ENCODE assay signal across 12 cellular contexts in the genomic region with DNA sequence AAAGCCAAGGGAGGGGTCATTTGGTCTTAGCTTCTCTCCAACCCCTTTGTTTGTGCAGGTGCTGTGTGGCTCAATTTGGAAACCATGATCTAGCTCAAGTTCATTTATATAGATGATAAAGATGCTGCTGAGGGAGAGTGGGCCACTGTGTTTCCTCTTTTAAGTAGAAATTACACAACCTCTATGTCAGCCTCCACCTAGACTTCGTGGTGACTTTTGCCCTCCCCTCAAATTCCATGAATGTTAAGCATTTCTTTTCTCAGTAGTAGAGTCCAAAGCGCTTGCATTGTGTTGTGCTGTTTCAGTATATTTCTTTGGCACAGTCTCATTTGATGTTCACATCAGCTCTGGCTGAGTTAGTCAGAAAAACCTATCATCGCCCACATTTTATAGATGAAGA.
DNase-seq lines count a peak whose midpoint lies in the region; ATAC-seq lines count a peak whose summit lies in the region.
"Had no signal": no experiment of that assay in that cellular context is flagged by ENCODE, and none has a peak within 500 bp of the region (broad histone marks: within the 10 kb centered on the region; RNA-seq: fewer than 3 reads in every experiment).

No MANE protein-coding gene starts in this region.

- ATAC-seq in activated CD4-positive, alpha-beta T cell treated with anti-CD3 and anti-CD28 coated beads for 36 hours: no peak
- ATAC-seq in central memory CD8-positive, alpha-beta T cell (replicated peaks; ENCODE audit: extremely low read depth, poor library complexity, severe bottlenecking): no peak
- no peak for ATAC-seq in HG02981 (IDR thresholded peaks at IDR 0.05; ENCODE audit: unreplicated experiment)

- no peak overlapping the region for H3K4me3 Mint-ChIP-seq in activated CD4-positive, alpha-beta T cell treated with anti-CD3 and anti-CD28 coated beads, Interleukin-2, amount 10 ng/mL, durations not matched to agents 7 days and 5 days
- no peak overlapping the region for H3K4me3 Mint-ChIP-seq in activated CD4-positive, alpha-beta T cell treated with anti-CD3 and anti-CD28 coated beads for 36 hours
- H3K4me3 Mint-ChIP-seq in central memory CD8-positive, alpha-beta T cell: no peak overlapping the region
- H3K4me3 Mint-ChIP-seq: B cell, nephron progenitor cell had no signal

- H3K4me3 ChIP-seq in skeletal muscle cell (ENCODE audit: low read depth, low read length): no peak overlapping the region
- H3K4me3 ChIP-seq: HAP-1 had no signal

- CTCF ChIA-PET in activated CD4-positive, alpha-beta T cell treated with anti-CD3 and anti-CD28 coated beads, Interleukin-2, amount 10 ng/mL, durations not matched to agents 7 days and 5 days (lab: Charles Lee): interaction anchor here (0.6 to 1.3 kb wide), 5 partner anchors 9 to 1453 kb away, joined by 3 to 4 read pairs (median 3); no protein-coding TSS in a partner anchor
- CTCF ChIA-PET in activated CD4-positive, alpha-beta T cell treated with anti-CD3 and anti-CD28 coated beads for 36 hours (lab: Charles Lee): interaction anchor here (1.4 kb wide), 1 partner anchor 813 kb away, joined by 5 read pairs; no protein-coding TSS in a partner anchor

- peaks cover 8% of the 10 kb centered on the region for H3K36me3 Mint-ChIP-seq in activated CD4-positive, alpha-beta T cell treated with anti-CD3 and anti-CD28 coated beads, Interleukin-2, amount 10 ng/mL, durations not matched to agents 7 days and 5 days (ENCODE audit: low read depth)
- H3K36me3 Mint-ChIP-seq in activated CD4-positive, alpha-beta T cell treated with anti-CD3 and anti-CD28 coated beads for 36 hours (ENCODE audit: low read depth): peaks cover 8% of the 10 kb centered on the region
- peaks cover 30% of the 10 kb centered on the region for H3K36me3 Mint-ChIP-seq in central memory CD8-positive, alpha-beta T cell (ENCODE audit: insufficient read depth)

- H3K9me3 Mint-ChIP-seq in activated CD4-positive, alpha-beta T cell treated with anti-CD3 and anti-CD28 coated beads, Interleukin-2, amount 10 ng/mL, durations not matched to agents 7 days and 5 days: peaks cover 3% of the 10 kb centered on the region
- no peaks in the 10 kb centered on the region for H3K9me3 Mint-ChIP-seq in activated CD4-positive, alpha-beta T cell treated with anti-CD3 and anti-CD28 coated beads for 36 hours (ENCODE audit: low read depth)
- H3K9me3 Mint-ChIP-seq in central memory CD8-positive, alpha-beta T cell: no peaks in the 10 kb centered on the region
- H3K9me3 Mint-ChIP-seq: nephron progenitor cell had no signal

- intact Hi-C loops in activated CD4-positive, alpha-beta T cell treated with anti-CD3 and anti-CD28 coated beads for 36 hours (cut with DNase I, micrococcal nuclease): loop anchor here in 1 of 2 experiments (10.0 kb wide), 1 partner anchor 953 kb away; no protein-coding TSS in a partner anchor
- intact Hi-C loops in posterior cingulate gyrus (cut with DNase I): no loop called here

- no peaks in the 10 kb centered on the region for H3K27me3 Mint-ChIP-seq in activated CD4-positive, alpha-beta T cell treated with anti-CD3 and anti-CD28 coated beads, Interleukin-2, amount 10 ng/mL, durations not matched to agents 7 days and 5 days
- no peaks in the 10 kb centered on the region for H3K27me3 Mint-ChIP-seq in activated CD4-positive, alpha-beta T cell treated with anti-CD3 and anti-CD28 coated beads for 36 hours
- no peaks in the 10 kb centered on the region for H3K27me3 Mint-ChIP-seq in central memory CD8-positive, alpha-beta T cell
- H3K27me3 Mint-ChIP-seq: B cell had no signal

- peak overlapping the region; percentile 11 for H3K27ac Mint-ChIP-seq in activated CD4-positive, alpha-beta T cell treated with anti-CD3 and anti-CD28 coated beads, Interleukin-2, amount 10 ng/mL, durations not matched to agents 7 days and 5 days
- no peak overlapping the region for H3K27ac Mint-ChIP-seq in activated CD4-positive, alpha-beta T cell treated with anti-CD3 and anti-CD28 coated beads for 36 hours
- peak overlapping the region; percentile 97 for H3K27ac Mint-ChIP-seq in central memory CD8-positive, alpha-beta T cell (ENCODE audit: low read depth)
- H3K27ac Mint-ChIP-seq: B cell had no signal

- no peak for DNase-seq in activated CD4-positive, alpha-beta T cell treated with anti-CD3 and anti-CD28 coated beads, Interleukin-2, amount 10 ng/mL, durations not matched to agents 7 days and 5 days
- DNase-seq in activated CD4-positive, alpha-beta T cell treated with anti-CD3 and anti-CD28 coated beads for 36 hours: no peak
- DNase-seq in NCI-H146 treated with DMSO at 0.1 percent for 48 hours (lab: John Stamatoyannopoulos, UW; ENCODE audit: unreplicated experiment) (peak; percentile 37), skeletal muscle cell (ENCODE audit: low read depth) (peak; percentile 83), posterior cingulate gyrus (no peak), germinal center (ENCODE audit: low spot score) (no peak)
- DNase-seq in central memory CD8-positive, alpha-beta T cell (ENCODE audit: low spot score in 2 of 2): no peak
- DNase-seq: nephron progenitor cell; stimulated activated naive CD4-positive, alpha-beta T cell had no signal

- POLR2A ChIA-PET in activated CD4-positive, alpha-beta T cell treated with anti-CD3 and anti-CD28 coated beads, Interleukin-2, amount 10 ng/mL, durations not matched to agents 7 days and 5 days (lab: Charles Lee): no interaction called here
- POLR2A ChIA-PET in activated CD4-positive, alpha-beta T cell treated with anti-CD3 and anti-CD28 coated beads for 36 hours (lab: Charles Lee): interaction anchor here (0.6 kb wide), 1 partner anchor 317 kb away, joined by 3 read pairs; no protein-coding TSS in a partner anchor

- peaks cover 46% of the 10 kb centered on the region for H3K4me1 Mint-ChIP-seq in activated CD4-positive, alpha-beta T cell treated with anti-CD3 and anti-CD28 coated beads, Interleukin-2, amount 10 ng/mL, durations not matched to agents 7 days and 5 days
- peaks cover 41% of the 10 kb centered on the region for H3K4me1 Mint-ChIP-seq in activated CD4-positive, alpha-beta T cell treated with anti-CD3 and anti-CD28 coated beads for 36 hours
- peaks cover 28% of the 10 kb centered on the region for H3K4me1 Mint-ChIP-seq in central memory CD8-positive, alpha-beta T cell

Comparison
In these comparisons a context has a peak if more than half of its experiments do, and no peak if none do; other contexts are left out.
1. DNase-seq: peak in NCI-H146 treated with DMSO at 0.1 percent for 48 hours (single experiment) and skeletal muscle cell (single experiment); none in activated CD4-positive, alpha-beta T cell treated with anti-CD3 and anti-CD28 coated beads, Interleukin-2, amount 10 ng/mL, durations not matched to agents 7 days and 5 days (single experiment), activated CD4-positive, alpha-beta T cell treated with anti-CD3 and anti-CD28 coated beads for 36 hours (single experiment), central memory CD8-positive, alpha-beta T cell (0 of 2), posterior cingulate gyrus (0 of 10) and germinal center (single experiment).